ENCODE assay signal across 20 cellular contexts in genomic region chr7:80496586-80496985, GRCh38. TPM values are rescaled to one million over a fixed set of nuclear protein-coding genes. Genes with fewer than 3 reads are reported as not detected.
"Had no signal": no experiment of that assay in that cellular context is flagged by ENCODE, and none has a peak within 500 bp of the region (broad histone marks: within the 10 kb centered on the region; RNA-seq: fewer than 3 reads in every experiment).

No MANE protein-coding gene starts in this region.

- H3K27me3 Mint-ChIP-seq: activated CD8-positive, alpha-beta T cell treated with anti-CD3 and anti-CD28 coated beads for 36 hours; stimulated activated naive B cell treated with anti-CD40 and anti-IgM and Interleukin-4, amounts not matched to agents 10 μg/mL and 1 μg/mL and 100 μg/mL, for 72 hours; T-helper 17 cell had no signal

- H3K4me1 Mint-ChIP-seq: naive B cell; stimulated activated naive B cell treated with anti-CD40 and anti-IgM and Interleukin-4, amounts not matched to agents 10 μg/mL and 1 μg/mL and 100 μg/mL, for 72 hours; T-helper 17 cell had no signal

- ATAC-seq: activated CD8-positive, alpha-beta T cell treated with anti-CD3 and anti-CD28 coated beads for 36 hours; activated naive CD4-positive, alpha-beta T cell treated with anti-CD3 and anti-CD28 coated beads, Interleukin-2, amount 50 U/mL, for 72 hours; body of pancreas; gastroesophageal sphincter; left lobe of liver; pancreas; stimulated activated naive B cell treated with anti-CD40 and anti-IgM and Interleukin-4, amounts not matched to agents 10 μg/mL and 1 μg/mL and 100 μg/mL, for 72 hours; T-helper 17 cell had no signal

- H3K27ac ChIP-seq: body of pancreas, gastroesophageal sphincter, pancreas, sigmoid colon, thyroid gland had no signal

- H3K36me3 Mint-ChIP-seq: activated naive CD4-positive, alpha-beta T cell treated with anti-CD3 and anti-CD28 coated beads, Interleukin-2, amount 50 U/mL, for 72 hours; naive B cell; stimulated activated naive B cell treated with anti-CD40 and anti-IgM and Interleukin-4, amounts not matched to agents 10 μg/mL and 1 μg/mL and 100 μg/mL, for 72 hours had no signal

- H3K27me3 ChIP-seq: body of pancreas, gastroesophageal sphincter, pancreas, sigmoid colon, thyroid gland had no signal

- H3K4me3 ChIP-seq: body of pancreas, gastroesophageal sphincter, pancreas, sigmoid colon, thyroid gland had no signal

- H3K4me3 Mint-ChIP-seq: activated CD8-positive, alpha-beta T cell treated with anti-CD3 and anti-CD28 coated beads for 36 hours; naive B cell; stimulated activated naive B cell treated with anti-CD40 and anti-IgM and Interleukin-4, amounts not matched to agents 10 μg/mL and 1 μg/mL and 100 μg/mL, for 72 hours; T-helper 17 cell had no signal

- H3K9me3 ChIP-seq: body of pancreas, gastroesophageal sphincter, pancreas, sigmoid colon, thyroid gland had no signal

- H3K9me3 Mint-ChIP-seq: activated CD8-positive, alpha-beta T cell treated with anti-CD3 and anti-CD28 coated beads for 36 hours; stimulated activated naive B cell treated with anti-CD40 and anti-IgM and Interleukin-4, amounts not matched to agents 10 μg/mL and 1 μg/mL and 100 μg/mL, for 72 hours had no signal

- H3K36me3 ChIP-seq: gastroesophageal sphincter, pancreas, sigmoid colon, thyroid gland had no signal

- DNase-seq: activated CD4-positive, alpha-beta T cell treated with anti-CD3 and anti-CD28 coated beads for 4 hours; activated CD8-positive, alpha-beta memory T cell treated with anti-CD3 and anti-CD28 coated beads, Interleukin-2, amount 50 U/mL, for 4 hours; activated CD8-positive, alpha-beta T cell treated with anti-CD3 and anti-CD28 coated beads for 36 hours; activated gamma-delta T cell; activated T-cell treated with anti-CD3 and anti-CD28 coated beads, Interleukin-2, amount 50 U/mL, for 48 hours; body of pancreas; caudate nucleus; cortex of kidney; effector CD8-positive, alpha-beta T cell; naive B cell; pancreas; sigmoid colon; stimulated activated naive B cell treated with anti-CD40 and anti-IgM and Interleukin-4, amounts not matched to agents 10 μg/mL and 1 μg/mL and 100 μg/mL, for 72 hours; T-helper 17 cell; thyroid gland had no signal

- H3K27ac Mint-ChIP-seq: activated CD8-positive, alpha-beta T cell treated with anti-CD3 and anti-CD28 coated beads for 36 hours; activated naive CD4-positive, alpha-beta T cell treated with anti-CD3 and anti-CD28 coated beads, Interleukin-2, amount 50 U/mL, for 72 hours; naive B cell; stimulated activated naive B cell treated with anti-CD40 and anti-IgM and Interleukin-4, amounts not matched to agents 10 μg/mL and 1 μg/mL and 100 μg/mL, for 72 hours; T-helper 17 cell had no signal

RNA-seq across cellular contexts. Expression of gene GNAT3, which starts 15.3 kb away (rescaled TPM):
- total RNA-seq: activated CD8-positive, alpha-beta T cell treated with anti-CD3 and anti-CD28 coated beads for 36 hours; activated naive CD4-positive, alpha-beta T cell treated with anti-CD3 and anti-CD28 coated beads, Interleukin-2, amount 50 U/mL, for 72 hours; gastroesophageal sphincter; left lobe of liver; mononuclear cell; sigmoid colon; T-helper 17 cell; thyroid gland had no signal
- polyA plus RNA-seq: keratinocyte, pancreas, sigmoid colon had no signal
